In the genomic region with DNA sequence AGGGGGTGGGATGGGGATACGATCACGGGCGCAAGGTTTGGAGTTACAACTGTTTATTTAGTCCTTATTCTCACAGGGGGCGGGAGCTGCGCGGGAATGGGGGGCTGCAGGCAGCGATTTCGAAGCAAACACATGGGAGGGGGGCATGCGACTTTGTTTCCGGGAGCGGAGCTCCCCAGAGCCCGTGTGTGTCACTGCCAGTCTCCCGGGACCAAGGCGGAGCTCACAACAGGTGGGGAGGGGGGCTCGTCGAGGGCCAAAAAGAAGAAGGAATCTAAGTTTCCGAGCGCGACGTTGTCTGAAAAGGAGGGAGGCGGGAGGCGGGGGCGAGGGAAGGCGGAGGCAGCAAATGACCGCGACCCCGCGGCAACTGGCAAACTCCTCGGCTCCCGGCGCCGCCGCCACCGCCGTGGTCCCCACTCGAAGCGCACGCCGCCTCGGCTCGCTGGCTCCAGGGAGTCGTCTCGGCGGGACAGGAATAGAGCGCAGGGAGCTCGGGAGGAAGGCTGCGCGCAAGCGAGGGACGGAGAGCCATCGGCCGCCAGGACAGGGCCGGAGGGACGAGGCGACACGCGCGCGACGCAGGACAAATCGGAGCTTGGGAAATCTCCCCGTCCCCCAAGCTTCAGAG, we compare ENCODE assay signal across 1 cellular context.
A peak's percentile ranks its signal among the peaks of the same experiment; 100 is the strongest.
TF ChIP-seq lines count a peak whose summit lies in the region.

No MANE protein-coding gene starts in this region.

TF ChIP-seq in HEK293, 187 proteins besides CTCF, POLR2A, EP300 and RAD21 (continued from another document and continues in another):
- TF ChIP-seq, protein P1, sequence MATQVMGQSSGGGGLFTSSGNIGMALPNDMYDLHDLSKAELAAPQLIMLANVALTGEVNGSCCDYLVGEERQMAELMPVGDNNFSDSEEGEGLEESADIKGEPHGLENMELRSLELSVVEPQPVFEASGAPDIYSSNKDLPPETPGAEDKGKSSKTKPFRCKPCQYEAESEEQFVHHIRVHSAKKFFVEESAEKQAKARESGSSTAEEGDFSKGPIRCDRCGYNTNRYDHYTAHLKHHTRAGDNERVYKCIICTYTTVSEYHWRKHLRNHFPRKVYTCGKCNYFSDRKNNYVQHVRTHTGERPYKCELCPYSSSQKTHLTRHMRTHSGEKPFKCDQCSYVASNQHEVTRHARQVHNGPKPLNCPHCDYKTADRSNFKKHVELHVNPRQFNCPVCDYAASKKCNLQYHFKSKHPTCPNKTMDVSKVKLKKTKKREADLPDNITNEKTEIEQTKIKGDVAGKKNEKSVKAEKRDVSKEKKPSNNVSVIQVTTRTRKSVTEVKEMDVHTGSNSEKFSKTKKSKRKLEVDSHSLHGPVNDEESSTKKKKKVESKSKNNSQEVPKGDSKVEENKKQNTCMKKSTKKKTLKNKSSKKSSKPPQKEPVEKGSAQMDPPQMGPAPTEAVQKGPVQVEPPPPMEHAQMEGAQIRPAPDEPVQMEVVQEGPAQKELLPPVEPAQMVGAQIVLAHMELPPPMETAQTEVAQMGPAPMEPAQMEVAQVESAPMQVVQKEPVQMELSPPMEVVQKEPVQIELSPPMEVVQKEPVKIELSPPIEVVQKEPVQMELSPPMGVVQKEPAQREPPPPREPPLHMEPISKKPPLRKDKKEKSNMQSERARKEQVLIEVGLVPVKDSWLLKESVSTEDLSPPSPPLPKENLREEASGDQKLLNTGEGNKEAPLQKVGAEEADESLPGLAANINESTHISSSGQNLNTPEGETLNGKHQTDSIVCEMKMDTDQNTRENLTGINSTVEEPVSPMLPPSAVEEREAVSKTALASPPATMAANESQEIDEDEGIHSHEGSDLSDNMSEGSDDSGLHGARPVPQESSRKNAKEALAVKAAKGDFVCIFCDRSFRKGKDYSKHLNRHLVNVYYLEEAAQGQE (tag by site-specific recombination; IDR thresholded peaks at IDR 0.05), result no peak
- TF ChIP-seq PRDM4 (tag by site-specific recombination; IDR thresholded peaks at IDR 0.05) (peak; percentile 24; the same call in 1 of the 2 replicates), HOXC10 (CRISPR knock-in tag; IDR thresholded peaks at IDR 0.05) (no peak), ZNF571 (tag by site-specific recombination; IDR thresholded peaks at IDR 0.05) (no peak), SCRT1 (tag by site-specific recombination; IDR thresholded peaks at IDR 0.05; ENCODE audit: borderline replicate concordance) (peak; percentile 93), ZNF501 (tag by site-specific recombination; IDR thresholded peaks at IDR 0.05) (peak; percentile 32; the same call in 1 of the 2 replicates), ZBTB8A (tag by site-specific recombination; IDR thresholded peaks at IDR 0.05) (peak; percentile 5; the same call in 1 of the 2 replicates), SP3 (tag by site-specific recombination; IDR thresholded peaks at IDR 0.05) (peak; percentile 55), ZNF248 (tag by site-specific recombination; IDR thresholded peaks at IDR 0.05) (no peak), KLF1 (tag by site-specific recombination; IDR thresholded peaks at IDR 0.05) (no peak), YY1 (tag by site-specific recombination; IDR thresholded peaks at IDR 0.05) (no peak), ZNF48 (tag by site-specific recombination; IDR thresholded peaks at IDR 0.05) (no peak), ZNF629 (tag by site-specific recombination; IDR thresholded peaks at IDR 0.05) (no peak), EGR2 (tag by site-specific recombination; IDR thresholded peaks at IDR 0.05; ENCODE audit: low read depth) (peak; percentile 81), ZNF354C (tag by site-specific recombination; IDR thresholded peaks at IDR 0.05; ENCODE audit: borderline replicate concordance, low read depth) (no peak), BCL6B (tag by site-specific recombination; IDR thresholded peaks at IDR 0.05) (no peak), ZNF521 (tag by site-specific recombination; IDR thresholded peaks at IDR 0.05) (no peak), ZFHX2 (tag by site-specific recombination; conservative IDR thresholded peaks at IDR 0.05) (peak; percentile 78), ZNF138 (tag by site-specific recombination; IDR thresholded peaks at IDR 0.05; ENCODE audit: borderline replicate concordance) (no peak), SCRT2 (tag by site-specific recombination; IDR thresholded peaks at IDR 0.05) (peak; percentile 98), ZNF423 (tag by site-specific recombination; IDR thresholded peaks at IDR 0.05) (peak; percentile 59; the same call in 1 of the 2 replicates), ZNF623 (tag by site-specific recombination; IDR thresholded peaks at IDR 0.05) (no peak), ZNF660 (tag by site-specific recombination; IDR thresholded peaks at IDR 0.05) (peak; percentile 23; the same call in 1 of the 2 replicates), OVOL3 (tag by site-specific recombination; IDR thresholded peaks at IDR 0.05) (no peak), ZNF791 (tag by site-specific recombination; IDR thresholded peaks at IDR 0.05) (no peak), SP2 (tag by site-specific recombination; IDR thresholded peaks at IDR 0.05) (peak; percentile 36), ZBTB7A (tag by site-specific recombination; IDR thresholded peaks at IDR 0.05; ENCODE audit: low read depth) (0 out of 2 replicates have a peak, but pooled peaks have one; percentile 6), ZNF133 (tag by site-specific recombination; IDR thresholded peaks at IDR 0.05) (no peak), ZBTB20 (tag by site-specific recombination; IDR thresholded peaks at IDR 0.05) (no peak; the same call in 1 of the 2 replicates), ZNF335 (tag by site-specific recombination; conservative IDR thresholded peaks at IDR 0.05) (peak; percentile 74), ZBTB17 (tag by site-specific recombination; IDR thresholded peaks at IDR 0.05) (peak; percentile 75), GLIS2 (tag by site-specific recombination; IDR thresholded peaks at IDR 0.05) (peak; percentile 65; the same call in 1 of the 2 replicates), ZBTB26 (tag by site-specific recombination; optimal IDR thresholded peaks at IDR 0.05) (peak; percentile 82), HOXD13 (CRISPR knock-in tag; IDR thresholded peaks at IDR 0.05; ENCODE audit: borderline replicate concordance) (no peak), GFI1B (tag by site-specific recombination; IDR thresholded peaks at IDR 0.05) (no peak), ZBTB1 (tag by site-specific recombination; IDR thresholded peaks at IDR 0.05) (no peak), ZNF175 (tag by site-specific recombination; IDR thresholded peaks at IDR 0.05) (no peak), KLF10 (tag by site-specific recombination; IDR thresholded peaks at IDR 0.05) (peak; percentile 68), GLIS1 (tag by site-specific recombination; IDR thresholded peaks at IDR 0.05) (0 out of 2 replicates have a peak, but pooled peaks have one; percentile 25), ZNF239 (tag by site-specific recombination; IDR thresholded peaks at IDR 0.05) (no peak), ZNF426 (tag by site-specific recombination; IDR thresholded peaks at IDR 0.05) (no peak), WT1 (tag by site-specific recombination; IDR thresholded peaks at IDR 0.05) (0 out of 2 replicates have a peak, but pooled peaks have one; percentile 19), MEIS1 (CRISPR knock-in tag; IDR thresholded peaks at IDR 0.05; ENCODE audit: borderline replicate concordance) (no peak)
- TF ChIP-seq, protein P2, sequence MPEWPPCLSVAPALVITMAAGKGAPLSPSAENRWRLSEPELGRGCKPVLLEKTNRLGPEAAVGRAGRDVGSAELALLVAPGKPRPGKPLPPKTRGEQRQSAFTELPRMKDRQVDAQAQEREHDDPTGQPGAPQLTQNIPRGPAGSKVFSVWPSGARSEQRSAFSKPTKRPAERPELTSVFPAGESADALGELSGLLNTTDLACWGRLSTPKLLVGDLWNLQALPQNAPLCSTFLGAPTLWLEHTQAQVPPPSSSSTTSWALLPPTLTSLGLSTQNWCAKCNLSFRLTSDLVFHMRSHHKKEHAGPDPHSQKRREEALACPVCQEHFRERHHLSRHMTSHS (tag by site-specific recombination; IDR thresholded peaks at IDR 0.05), result no peak
- TF ChIP-seq, protein P3, sequence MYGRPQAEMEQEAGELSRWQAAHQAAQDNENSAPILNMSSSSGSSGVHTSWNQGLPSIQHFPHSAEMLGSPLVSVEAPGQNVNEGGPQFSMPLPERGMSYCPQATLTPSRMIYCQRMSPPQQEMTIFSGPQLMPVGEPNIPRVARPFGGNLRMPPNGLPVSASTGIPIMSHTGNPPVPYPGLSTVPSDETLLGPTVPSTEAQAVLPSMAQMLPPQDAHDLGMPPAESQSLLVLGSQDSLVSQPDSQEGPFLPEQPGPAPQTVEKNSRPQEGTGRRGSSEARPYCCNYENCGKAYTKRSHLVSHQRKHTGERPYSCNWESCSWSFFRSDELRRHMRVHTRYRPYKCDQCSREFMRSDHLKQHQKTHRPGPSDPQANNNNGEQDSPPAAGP (tag by site-specific recombination; IDR thresholded peaks at IDR 0.05), result no peak
- TF ChIP-seq, protein P4, sequence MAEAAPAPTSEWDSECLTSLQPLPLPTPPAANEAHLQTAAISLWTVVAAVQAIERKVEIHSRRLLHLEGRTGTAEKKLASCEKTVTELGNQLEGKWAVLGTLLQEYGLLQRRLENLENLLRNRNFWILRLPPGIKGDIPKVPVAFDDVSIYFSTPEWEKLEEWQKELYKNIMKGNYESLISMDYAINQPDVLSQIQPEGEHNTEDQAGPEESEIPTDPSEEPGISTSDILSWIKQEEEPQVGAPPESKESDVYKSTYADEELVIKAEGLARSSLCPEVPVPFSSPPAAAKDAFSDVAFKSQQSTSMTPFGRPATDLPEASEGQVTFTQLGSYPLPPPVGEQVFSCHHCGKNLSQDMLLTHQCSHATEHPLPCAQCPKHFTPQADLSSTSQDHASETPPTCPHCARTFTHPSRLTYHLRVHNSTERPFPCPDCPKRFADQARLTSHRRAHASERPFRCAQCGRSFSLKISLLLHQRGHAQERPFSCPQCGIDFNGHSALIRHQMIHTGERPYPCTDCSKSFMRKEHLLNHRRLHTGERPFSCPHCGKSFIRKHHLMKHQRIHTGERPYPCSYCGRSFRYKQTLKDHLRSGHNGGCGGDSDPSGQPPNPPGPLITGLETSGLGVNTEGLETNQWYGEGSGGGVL (tag by site-specific recombination; IDR thresholded peaks at IDR 0.05), result peak; percentile 77
- TF ChIP-seq, protein P5, sequence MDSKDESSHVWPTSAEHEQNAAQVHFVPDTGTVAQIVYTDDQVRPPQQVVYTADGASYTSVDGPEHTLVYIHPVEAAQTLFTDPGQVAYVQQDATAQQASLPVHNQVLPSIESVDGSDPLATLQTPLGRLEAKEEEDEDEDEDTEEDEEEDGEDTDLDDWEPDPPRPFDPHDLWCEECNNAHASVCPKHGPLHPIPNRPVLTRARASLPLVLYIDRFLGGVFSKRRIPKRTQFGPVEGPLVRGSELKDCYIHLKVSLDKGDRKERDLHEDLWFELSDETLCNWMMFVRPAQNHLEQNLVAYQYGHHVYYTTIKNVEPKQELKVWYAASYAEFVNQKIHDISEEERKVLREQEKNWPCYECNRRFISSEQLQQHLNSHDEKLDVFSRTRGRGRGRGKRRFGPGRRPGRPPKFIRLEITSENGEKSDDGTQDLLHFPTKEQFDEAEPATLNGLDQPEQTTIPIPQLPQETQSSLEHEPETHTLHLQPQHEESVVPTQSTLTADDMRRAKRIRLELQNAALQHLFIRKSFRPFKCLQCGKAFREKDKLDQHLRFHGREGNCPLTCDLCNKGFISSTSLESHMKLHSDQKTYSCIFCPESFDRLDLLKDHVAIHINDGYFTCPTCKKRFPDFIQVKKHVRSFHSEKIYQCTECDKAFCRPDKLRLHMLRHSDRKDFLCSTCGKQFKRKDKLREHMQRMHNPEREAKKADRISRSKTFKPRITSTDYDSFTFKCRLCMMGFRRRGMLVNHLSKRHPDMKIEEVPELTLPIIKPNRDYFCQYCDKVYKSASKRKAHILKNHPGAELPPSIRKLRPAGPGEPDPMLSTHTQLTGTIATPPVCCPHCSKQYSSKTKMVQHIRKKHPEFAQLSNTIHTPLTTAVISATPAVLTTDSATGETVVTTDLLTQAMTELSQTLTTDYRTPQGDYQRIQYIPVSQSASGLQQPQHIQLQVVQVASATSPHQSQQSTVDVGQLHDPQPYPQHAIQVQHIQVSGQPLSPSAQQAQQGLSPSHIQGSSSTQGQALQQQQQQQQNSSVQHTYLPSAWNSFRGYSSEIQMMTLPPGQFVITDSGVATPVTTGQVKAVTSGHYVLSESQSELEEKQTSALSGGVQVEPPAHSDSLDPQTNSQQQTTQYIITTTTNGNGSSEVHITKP (tag by site-specific recombination; IDR thresholded peaks at IDR 0.05), result peak; percentile 35; the same call in 1 of the 2 replicates
